In the genomic region with DNA sequence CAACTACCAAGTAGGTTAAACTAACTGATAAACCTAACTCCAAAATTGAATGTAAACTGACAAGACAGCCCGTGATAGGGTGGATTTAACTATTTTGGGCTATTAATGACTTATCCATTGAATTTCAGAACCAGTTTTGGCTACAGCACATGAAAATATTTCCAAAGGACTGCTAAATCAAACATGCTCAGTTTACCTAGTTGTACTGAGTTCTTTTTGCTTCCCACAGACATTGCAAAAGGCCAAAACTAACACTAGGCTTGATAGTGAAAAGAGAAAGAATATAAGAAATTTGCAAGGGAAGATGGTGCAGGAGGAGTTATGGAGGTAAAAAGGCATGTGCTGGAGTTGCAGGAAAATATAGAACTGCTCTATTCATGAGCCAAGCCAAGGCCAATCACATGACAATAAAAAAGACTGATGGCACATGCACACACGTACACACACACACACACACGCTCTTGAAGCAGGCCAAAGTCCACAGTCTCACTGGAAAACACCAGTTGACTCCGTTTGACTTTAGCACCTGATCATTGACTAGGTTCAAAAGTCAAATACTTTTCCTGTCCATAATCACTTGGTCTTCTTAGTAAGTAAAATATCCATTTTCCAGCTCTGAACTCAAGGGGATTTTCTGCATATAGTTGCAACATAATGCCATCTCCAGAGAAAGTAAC, we compare ENCODE assay signal across 1 cellular context.
TF ChIP-seq lines count a peak whose summit lies in the region.

No MANE protein-coding gene starts in this region.

TF ChIP-seq in HepG2, 621 proteins besides CTCF, POLR2A, EP300 and RAD21 (continued from another document):
- TF ChIP-seq ZNF574 (CRISPR knock-in tag; IDR thresholded peaks at IDR 0.05) = 0 out of 2 replicates have a peak, but pooled peaks have one; percentile 34
